26 cellular contexts compared by ENCODE assay signal in the genomic region with DNA sequence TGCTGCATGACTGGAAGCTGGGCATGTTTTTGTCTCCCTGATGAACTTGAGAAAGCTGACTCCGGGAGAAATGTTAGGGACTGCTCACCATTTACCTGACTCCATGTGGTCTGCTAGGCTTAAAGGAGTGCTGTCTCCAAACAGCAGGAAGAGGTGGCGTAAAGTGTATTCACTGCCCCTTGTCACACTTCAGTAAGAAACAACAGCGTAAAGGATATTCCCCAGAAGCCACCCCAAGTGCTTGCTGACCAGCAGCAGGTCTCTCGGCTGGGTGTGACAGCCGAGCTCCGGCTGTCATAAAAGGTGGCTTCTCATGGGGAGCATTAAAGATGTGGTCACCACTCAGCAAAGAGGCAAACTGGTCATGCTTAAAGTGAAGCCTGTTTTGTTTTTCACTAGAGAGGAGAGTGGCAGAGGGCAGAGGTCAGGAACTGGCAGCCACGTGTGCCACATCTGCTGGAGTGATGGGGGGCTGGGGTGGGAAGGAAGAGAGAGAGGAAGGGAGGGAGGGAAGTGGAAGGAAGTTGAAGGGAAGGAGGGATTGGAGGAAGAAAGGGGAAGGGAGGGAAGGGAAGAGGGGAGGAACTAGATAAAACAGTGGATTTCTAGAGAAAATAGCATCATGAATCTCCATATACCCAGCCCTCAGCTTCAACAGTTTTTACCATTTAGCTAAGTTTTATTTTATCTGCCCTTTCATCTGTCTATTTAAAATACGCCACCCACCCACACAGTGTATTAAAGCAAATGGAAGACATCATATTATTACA.
A peak's percentile ranks its signal among the peaks of the same experiment; 100 is the strongest.
DNase-seq lines count a peak whose midpoint lies in the region; ATAC-seq, FAIRE-seq and TF ChIP-seq lines count a peak whose summit lies in the region.
"Had no signal": no experiment of that assay in that cellular context is flagged by ENCODE, and none has a peak within 500 bp of the region (broad histone marks: within the 10 kb centered on the region; RNA-seq: fewer than 3 reads in every experiment).

No MANE protein-coding gene starts in this region.

- no peak for FAIRE-seq in K562 (lab: Jason Lieb, UNC)
- FAIRE-seq: GM12891, islet of Langerhans had no signal

- H4K20me1 ChIP-seq in K562 (replicated peaks; ENCODE audit: control insufficient read depth, insufficient read depth, low read length), result no peaks in the 10 kb centered on the region

- intact Hi-C loops in K562 (cut with micrococcal nuclease), result no loop called here

- H2AFZ ChIP-seq in K562 (ENCODE audit: low read depth, low read length), result no peak overlapping the region

- peaks cover 0 to 40% of the 10 kb centered on the region in 2 experiments; a peak in 2 of 3 replicates for H3K36me3 ChIP-seq in HEK293 (ENCODE audit: control insufficient read depth in 2 of 2, insufficient read depth in 1 of 2, low read length in 2 of 2)
- H3K36me3 ChIP-seq in K562 (ENCODE audit: control insufficient read depth, insufficient read depth, low read length), result peaks cover 24% of the 10 kb centered on the region; the same call in 2 of the 3 replicates

- no peaks in the 10 kb centered on the region for H3K27me3 Mint-ChIP-seq in nephron (ENCODE audit: low read depth)
- H3K27me3 Mint-ChIP-seq: CD8-positive, alpha-beta memory T cell; type B pancreatic cell had no signal

- TF ChIP-seq CTCF in HEK293 (tag by site-specific recombination; IDR thresholded peaks at IDR 0.05), result no peak
- TF ChIP-seq CTCF in K562 (IDR thresholded peaks at IDR 0.05 in 2 of 3, conservative IDR thresholded peaks at IDR 0.05 in 1 of 3; ENCODE audit: insufficient read depth in 2 of 3, low read depth in 1 of 3, low read length in 3 of 3), result no peak
- TF ChIP-seq CTCF in nephron (IDR thresholded peaks at IDR 0.05; ENCODE audit: unreplicated experiment in 3 of 3), result no peak

- H3K4me1 Mint-ChIP-seq in nephron, result peaks cover 59% of the 10 kb centered on the region
- H3K4me1 Mint-ChIP-seq: CD8-positive, alpha-beta memory T cell had no signal

- TF ChIP-seq POLR2A in K562 (conservative IDR thresholded peaks at IDR 0.05), result no peak

- no peaks in the 10 kb centered on the region for H3K4me1 ChIP-seq in HEK293 (ENCODE audit: control insufficient read depth, insufficient read depth, low read length)
- no peaks in the 10 kb centered on the region for H3K4me1 ChIP-seq in K562 (replicated peaks in 1 of 2; ENCODE audit: control insufficient read depth in 2 of 2, insufficient read depth in 2 of 2, low read length in 2 of 2)
- H3K4me1 ChIP-seq: stomach had no signal

- H3K9ac ChIP-seq in K562 (ENCODE audit: insufficient read depth in 1 of 2, low read depth in 2 of 2, low read length in 2 of 2), result no peak overlapping the region

- H3K27ac ChIP-seq in HEK293 (ENCODE audit: extremely low read depth, low read depth, low read length) (no peak overlapping the region), K562 (ENCODE audit: extremely low read depth, low read depth, low read length) (no peak overlapping the region)
- H3K27ac ChIP-seq: RWPE1, stomach had no signal

- in situ Hi-C loops in Caki2 (cut with HindIII; ENCODE audit: low pct_unique_long_range_greater_than_20kb, low sequenced_read_pairs) (no loop called here), K562 (cut with MboI) (no loop called here)

- no peak for TF ChIP-seq EP300 in K562 (IDR thresholded peaks at IDR 0.05; ENCODE audit: low read length)

- H3K9me1 ChIP-seq in K562 (ENCODE audit: control insufficient read depth, insufficient read depth, low read length), result no peaks in the 10 kb centered on the region

- peaks cover 21% of the 10 kb centered on the region for H3K36me3 Mint-ChIP-seq in nephron (ENCODE audit: low read depth)
- H3K36me3 Mint-ChIP-seq: WTC11 had no signal

- DNase-seq in Caki2 (ENCODE audit: low read depth) (peak; percentile 13), K562 (ENCODE audit: extremely low read depth in 1 of 4, low spot score in 3 of 4) (no peak), RPMI8226 (no peak), HEK293T (ENCODE audit: extremely low spot score) (no peak)
- DNase-seq: activated naive CD4-positive, alpha-beta T cell treated with anti-CD3 and anti-CD28 coated beads, Interleukin-2, amount 50 U/mL, for 16 hours; CD8-positive, alpha-beta memory T cell; DMS53; effector CD4-positive, alpha-beta T cell; foreskin melanocyte; hypothalamus; NCI-H1105 treated with DMSO at 0.1 percent for 48 hours; NCI-H446 treated with DMSO at 0.1 percent for 48 hours; nucleus accumbens; stimulated activated CD4-positive, alpha-beta T cell treated with anti-CD3 and anti-CD28 coated beads, Interleukin-4, amount 100 ng/mL, for 24 hours; stomach had no signal

- no peak overlapping the region for H3K4me3 Mint-ChIP-seq in nephron
- H3K4me3 Mint-ChIP-seq: type B pancreatic cell, WTC11 had no signal

- peak overlapping the region; percentile 83 to 88 (median 86) for H3K27ac Mint-ChIP-seq in nephron
- H3K27ac Mint-ChIP-seq: type B pancreatic cell, WTC11 had no signal

- WGBS in K562 (ENCODE audit: insufficient coverage, low coverage, missing lambda C conversion rate), result 82% methylated on average over 8 of the region's 8 CpGs

- CTCF ChIA-PET in HEK293 (lab: Yijun Ruan, JAX) (no interaction called here), K562 (lab: Yijun Ruan, JAX; ENCODE audit: low intra/inter-chr PET ratio) (no interaction called here), HEK293T (lab: Yijun Ruan, JAX) (interaction anchor here (0.8 kb wide), 1 partner anchor 184 kb away, joined by 4 read pairs; no protein-coding TSS in a partner anchor)

- H3K79me2 ChIP-seq in K562 (ENCODE audit: control insufficient read depth, insufficient read depth, low read length), result no peaks in the 10 kb centered on the region

- H3K9me3 Mint-ChIP-seq in nephron, result no peaks in the 10 kb centered on the region
- H3K9me3 Mint-ChIP-seq: CD8-positive, alpha-beta memory T cell; type B pancreatic cell; WTC11 had no signal

- no peaks in the 10 kb centered on the region for H3K27me3 ChIP-seq in K562 (ENCODE audit: control insufficient read depth in 2 of 2, insufficient read depth in 2 of 2, low read length in 2 of 2)
- H3K27me3 ChIP-seq: stomach had no signal

- H3K4me2 ChIP-seq in K562 (ENCODE audit: insufficient read depth, low read length), result no peak overlapping the region

- TF ChIP-seq RAD21 in K562 (CRISPR knock-in tag; conservative IDR thresholded peaks at IDR 0.05 in 1 of 2, IDR thresholded peaks at IDR 0.05 in 1 of 2), result no peak

- no TSS peak for BruUV-seq in K562 (replicated peaks; lab: Mats Ljungman, UMichigan)

- POLR2A ChIA-PET in HEK293 (lab: Yijun Ruan, JAX) (interaction anchor here (0.5 kb wide), 1 partner anchor 35 kb away, joined by 3 read pairs; no protein-coding TSS in a partner anchor), K562 (lab: Yijun Ruan, JAX) (interaction anchor here (0.6 kb wide), 1 partner anchor 136 kb away, joined by 3 read pairs; no protein-coding TSS in a partner anchor), HEK293T (lab: Yijun Ruan, JAX) (no interaction called here)

- H3K4me3 ChIP-seq in HEK293 (ENCODE audit: low read depth, low read length) (no peak overlapping the region), K562 (no peak overlapping the region)
- H3K4me3 ChIP-seq: stomach had no signal

- H3K9me3 ChIP-seq in HEK293 (ENCODE audit: control insufficient read depth, insufficient read depth, low read depth, low read length) (no peaks in the 10 kb centered on the region), K562 (replicated peaks; ENCODE audit: control insufficient read depth, insufficient read depth, low read depth, low read length) (no peaks in the 10 kb centered on the region)
- H3K9me3 ChIP-seq: stomach had no signal

- ATAC-seq in K562, result no peak
- no peak for ATAC-seq in GM18867 (IDR thresholded peaks at IDR 0.05; ENCODE audit: unreplicated experiment)
- ATAC-seq in HG02973 (IDR thresholded peaks at IDR 0.05; ENCODE audit: unreplicated experiment), result no peak
- ATAC-seq: esophagus mucosa, SK-N-SH treated with all-trans-retinoic acid at 6 μM for 48 hours, WTC11 had no signal

TF ChIP-seq in HEK293, 187 proteins besides CTCF, POLR2A, EP300 and RAD21:
- TF ChIP-seq ZNF221 (tag by site-specific recombination; IDR thresholded peaks at IDR 0.05; ENCODE audit: borderline replicate concordance) (no peak), ZIC2 (tag by site-specific recombination; IDR thresholded peaks at IDR 0.05) (peak; percentile 64)

TF ChIP-seq in K562, 482 proteins besides CTCF, POLR2A, EP300 and RAD21:
- no peak for TF ChIP-seq NCOA4 (IDR thresholded peaks at IDR 0.05; ENCODE audit: partially characterized antibody)
- TF ChIP-seq PCBP2 (IDR thresholded peaks at IDR 0.05; ENCODE audit: low read depth, low read length, poor library complexity, severe bottlenecking), result peak; percentile 62

TF ChIP-seq in HEK293T, 16 proteins besides CTCF, POLR2A, EP300 and RAD21:
- TF ChIP-seq ARNT (IDR thresholded peaks at IDR 0.05) (no peak), NFRKB (IDR thresholded peaks at IDR 0.05) (no peak), TARDBP (IDR thresholded peaks at IDR 0.05) (no peak), SP1 (IDR thresholded peaks at IDR 0.05) (no peak), LEF1 (IDR thresholded peaks at IDR 0.05; ENCODE audit: borderline replicate concordance) (no peak), ELF4 (IDR thresholded peaks at IDR 0.05) (no peak), CTBP1 (IDR thresholded peaks at IDR 0.05; ENCODE audit: borderline replicate concordance) (no peak), FOXA1 (IDR thresholded peaks at IDR 0.05) (no peak), ZNF384 (IDR thresholded peaks at IDR 0.05) (no peak), HDGF (IDR thresholded peaks at IDR 0.05; ENCODE audit: borderline replicate concordance) (no peak), L3MBTL2 (conservative IDR thresholded peaks at IDR 0.05) (no peak), SUZ12 (IDR thresholded peaks at IDR 0.05) (no peak), FOXK2 (IDR thresholded peaks at IDR 0.05) (no peak), BHLHE40 (IDR thresholded peaks at IDR 0.05; ENCODE audit: borderline replicate concordance) (no peak), FOXM1 (IDR thresholded peaks at IDR 0.05; ENCODE audit: borderline replicate concordance) (no peak)
- TF ChIP-seq, protein P1, sequence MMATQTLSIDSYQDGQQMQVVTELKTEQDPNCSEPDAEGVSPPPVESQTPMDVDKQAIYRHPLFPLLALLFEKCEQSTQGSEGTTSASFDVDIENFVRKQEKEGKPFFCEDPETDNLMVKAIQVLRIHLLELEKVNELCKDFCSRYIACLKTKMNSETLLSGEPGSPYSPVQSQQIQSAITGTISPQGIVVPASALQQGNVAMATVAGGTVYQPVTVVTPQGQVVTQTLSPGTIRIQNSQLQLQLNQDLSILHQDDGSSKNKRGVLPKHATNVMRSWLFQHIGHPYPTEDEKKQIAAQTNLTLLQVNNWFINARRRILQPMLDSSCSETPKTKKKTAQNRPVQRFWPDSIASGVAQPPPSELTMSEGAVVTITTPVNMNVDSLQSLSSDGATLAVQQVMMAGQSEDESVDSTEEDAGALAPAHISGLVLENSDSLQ (IDR thresholded peaks at IDR 0.05), result no peak
